8 cellular contexts compared by ENCODE assay signal in the genomic region with DNA sequence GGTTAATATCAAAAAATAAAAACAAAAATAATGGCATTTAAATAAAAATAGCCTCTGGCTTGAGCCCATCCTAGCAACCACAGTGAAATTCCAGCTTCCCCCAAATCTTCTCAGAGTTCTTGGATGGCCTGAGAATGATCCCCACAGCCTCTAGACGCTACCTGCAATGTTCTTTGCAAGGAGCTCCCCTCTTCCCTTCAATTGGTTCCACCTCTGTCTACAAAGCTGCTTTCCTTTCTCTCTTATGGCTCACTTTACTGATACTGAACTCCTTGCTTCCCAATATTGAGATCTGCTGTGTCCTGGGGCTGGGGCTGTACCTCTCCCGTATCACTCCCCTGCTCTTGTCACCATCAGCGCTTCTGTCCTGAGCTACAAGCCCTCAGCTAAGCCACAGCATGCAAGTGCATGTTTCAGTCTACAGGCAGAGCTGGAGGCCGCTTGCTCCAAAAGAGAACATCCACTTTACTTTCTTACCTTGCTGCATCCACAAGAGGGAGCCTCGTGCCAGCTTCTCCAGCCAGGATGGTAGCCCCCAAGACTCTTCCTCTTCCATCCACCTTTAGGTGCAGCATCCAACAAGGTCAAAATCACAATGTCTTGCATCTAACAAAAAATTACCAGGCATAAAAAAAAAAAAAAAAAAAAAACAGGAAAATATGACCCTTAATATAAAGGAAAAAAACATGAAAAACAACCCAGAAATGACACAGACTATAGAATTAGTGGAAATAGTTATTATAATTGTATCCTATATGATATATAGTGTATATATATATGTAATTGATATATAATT. TPM values are rescaled to one million over a fixed set of nuclear protein-coding genes. Genes with fewer than 3 reads are reported as not detected.
DNase-seq lines count a peak whose midpoint lies in the region; ATAC-seq and TF ChIP-seq lines count a peak whose summit lies in the region.

No MANE protein-coding gene starts in this region.

- no peaks in the 10 kb centered on the region for H3K9me3 ChIP-seq in esophagus (ENCODE audit: control insufficient read depth in 2 of 2, insufficient read depth in 1 of 2, low read depth in 1 of 2, low read length in 1 of 2)

- DNase-seq in SKM-1 treated with dmso at 0.1 percent for 144 hours (lab: John Stamatoyannopoulos, UW; ENCODE audit: unreplicated experiment) (peak; percentile 80), SKM-1 (lab: John Stamatoyannopoulos, UW; ENCODE audit: unreplicated experiment) (no peak), LoVo (ENCODE audit: low spot score) (peak; percentile 73), RWPE1 (ENCODE audit: low spot score) (peak; percentile 57), omental fat pad (ENCODE audit: low spot score) (no peak)
- no peak for DNase-seq in stimulated activated naive CD4-positive, alpha-beta T cell treated with Interleukin-2 at 50 U/mL for 16 hours (lab: John Stamatoyannopoulos, UW)

- POLR2A ChIA-PET in RWPE1 (lab: Yijun Ruan, JAX; ENCODE audit: low non-redundant PET): no interaction called here

- H3K4me1 ChIP-seq in esophagus (ENCODE audit: control insufficient read depth in 2 of 2, insufficient read depth in 2 of 2, low read length in 1 of 2): no peaks in the 10 kb centered on the region

- 20 to 22% methylated on average over 5 of the region's 5 CpGs for WGBS in esophagus, 2 donors

- H3K27ac ChIP-seq in RWPE1: no peak overlapping the region
- H3K27ac ChIP-seq in esophagus (ENCODE audit: low read depth in 2 of 2, low read length in 1 of 2): peak overlapping the region; percentile 42 to 52

- H3K4me3 ChIP-seq in esophagus (ENCODE audit: low read depth in 1 of 2, low read length in 2 of 2): no peak overlapping the region

- H3K36me3 ChIP-seq in esophagus (ENCODE audit: control insufficient read depth in 2 of 2, insufficient read depth in 2 of 2, low read length in 1 of 2): no peaks in the 10 kb centered on the region

- H3K27me3 ChIP-seq in esophagus (ENCODE audit: control insufficient read depth in 1 of 2, insufficient read depth in 2 of 2, low read length in 2 of 2): no peaks in the 10 kb centered on the region

- TF ChIP-seq CTCF in RWPE1 (conservative IDR thresholded peaks at IDR 0.05; ENCODE audit: low read depth) (peak; percentile 94), omental fat pad (IDR thresholded peaks at IDR 0.05) (no peak)

- ATAC-seq in omental fat pad (ENCODE audit: low FRiP score): peak; percentile 62
- no peak for ATAC-seq in activated CD4-positive, CD25-positive, alpha-beta regulatory T cell treated with anti-CD3 and anti-CD28 coated beads, Interleukin-2, amount 50 U/mL, for 24 hours

- CTCF ChIA-PET in RWPE1 (lab: Yijun Ruan, JAX): interaction anchor here (0.6 to 1.4 kb wide), 12 partner anchors 11 to 229 kb away, joined by 3 to 15 read pairs (median 5); no protein-coding TSS in a partner anchor

RNA-seq across cellular contexts. Expression of a gene that starts 57.4 kb away (rescaled TPM):
- polyA plus RNA-seq in esophagus: 100 to 1,000 TPM; 112 to 165 TPM
- total RNA-seq in omental fat pad: not detected

Comparison
In these comparisons a context has a peak if more than half of its experiments do, and no peak if none do; other contexts are left out.
1. DNase-seq: peak in SKM-1 treated with dmso at 0.1 percent for 144 hours (single experiment), LoVo (single experiment) and RWPE1 (single experiment); none in SKM-1 (single experiment), omental fat pad (single experiment) and stimulated activated naive CD4-positive, alpha-beta T cell treated with Interleukin-2 at 50 U/mL for 16 hours (single experiment).